Comparison of ENCODE assay signal across 27 cellular contexts in the genomic region with DNA sequence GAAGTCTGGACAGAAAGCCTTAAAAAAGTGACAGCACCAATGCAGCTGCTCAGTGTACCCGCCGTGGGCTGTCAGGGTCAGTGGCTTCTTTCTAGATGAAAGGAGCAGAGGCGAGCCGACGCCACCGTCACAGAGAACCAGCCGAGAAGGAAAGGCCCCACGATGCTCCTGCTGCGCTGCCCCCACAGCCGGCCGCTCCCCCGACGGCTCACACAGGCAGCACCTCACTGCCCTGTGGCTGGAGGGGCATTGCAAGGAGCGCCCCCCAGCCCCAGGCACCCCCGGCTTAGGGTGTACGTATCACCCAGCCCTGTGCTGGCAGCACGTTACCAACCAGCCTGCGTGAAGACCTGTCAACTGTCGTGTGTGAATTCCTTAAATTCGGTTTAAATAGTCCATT.
"Had no signal": no experiment of that assay in that cellular context is flagged by ENCODE, and none has a peak within 500 bp of the region (broad histone marks: within the 10 kb centered on the region; RNA-seq: fewer than 3 reads in every experiment).

No MANE protein-coding gene starts in this region.

- ATAC-seq: activated CD4-positive, alpha-beta T cell treated with anti-CD3 and anti-CD28 coated beads for 36 hours; body of pancreas; foreskin keratinocyte; left lobe of liver; naive thymus-derived CD4-positive, alpha-beta T cell; right cardiac atrium; stimulated activated naive B cell treated with anti-CD40 and anti-IgM and Interleukin-4, amounts not matched to agents 10 μg/mL and 1 μg/mL and 100 μg/mL, for 72 hours had no signal

- H3K4me3 Mint-ChIP-seq: activated B cell treated with CpG ODN at 0.5 μM for 24 hours; activated CD4-positive, alpha-beta T cell treated with anti-CD3 and anti-CD28 coated beads for 36 hours; activated naive CD4-positive, alpha-beta T cell treated with anti-CD3 and anti-CD28 coated beads, Interleukin-2, amount 50 U/mL, for 24 hours; naive thymus-derived CD4-positive, alpha-beta T cell; stimulated activated naive B cell treated with anti-CD40 and anti-IgM and Interleukin-4, amounts not matched to agents 10 μg/mL and 1 μg/mL and 100 μg/mL, for 72 hours; T-helper 1 cell treated with Interleukin-12 subunit alpha and Interleukin-12 subunit beta and Interleukin-4 antibody, amounts not matched to agents 30 μg/mL and 1 μg/mL, for 36 hours had no signal

- DNase-seq: activated B cell treated with CpG ODN at 0.5 μM for 24 hours; activated CD4-positive, alpha-beta T cell treated with anti-CD3 and anti-CD28 coated beads for 36 hours; activated CD4-positive, alpha-beta T cell treated with anti-CD3 and anti-CD28 coated beads, Interleukin-2, amount 50 U/mL, for 4 hours; activated CD8-positive, alpha-beta memory T cell treated with anti-CD3 and anti-CD28 coated beads for 24 hours; activated CD8-positive, alpha-beta memory T cell treated with anti-CD3 and anti-CD28 coated beads, Interleukin-2, amount 50 U/mL, for 4 hours; activated T-cell treated with anti-CD3 and anti-CD28 coated beads, Interleukin-2, amount 50 U/mL, for 48 hours; anterior cingulate cortex; body of pancreas; caudate nucleus; dermis blood vessel endothelial cell; effector CD8-positive, alpha-beta T cell; erythroblast; foreskin keratinocyte; naive thymus-derived CD4-positive, alpha-beta T cell; right cardiac atrium; small intestine; stimulated activated CD4-positive, alpha-beta T cell treated with anti-CD3 and anti-CD28 coated beads, Interleukin-15, amount 100 ng/mL, for 24 hours; stimulated activated naive B cell treated with anti-CD40 and anti-IgM and Interleukin-4, amounts not matched to agents 10 μg/mL and 1 μg/mL and 100 μg/mL, for 72 hours; T1000; testis; trophoblast cell; uterus had no signal

- H3K9me3 ChIP-seq: body of pancreas, neutrophil, ovary, testis, uterus had no signal

- H3K27ac ChIP-seq: body of pancreas, foreskin keratinocyte, neutrophil, ovary, testis, uterus had no signal

- H3K27ac Mint-ChIP-seq: activated B cell treated with CpG ODN at 0.5 μM for 24 hours; activated CD4-positive, alpha-beta T cell treated with anti-CD3 and anti-CD28 coated beads for 36 hours; activated naive CD4-positive, alpha-beta T cell treated with anti-CD3 and anti-CD28 coated beads, Interleukin-2, amount 50 U/mL, for 24 hours; stimulated activated naive B cell treated with anti-CD40 and anti-IgM and Interleukin-4, amounts not matched to agents 10 μg/mL and 1 μg/mL and 100 μg/mL, for 72 hours; T-helper 1 cell treated with Interleukin-12 subunit alpha and Interleukin-12 subunit beta and Interleukin-4 antibody, amounts not matched to agents 30 μg/mL and 1 μg/mL, for 36 hours had no signal

- H3K36me3 ChIP-seq: ovary, uterus had no signal

- H3K9me3 Mint-ChIP-seq: activated B cell treated with CpG ODN at 0.5 μM for 24 hours; activated naive CD4-positive, alpha-beta T cell treated with anti-CD3 and anti-CD28 coated beads, Interleukin-2, amount 50 U/mL, for 24 hours; stimulated activated naive B cell treated with anti-CD40 and anti-IgM and Interleukin-4, amounts not matched to agents 10 μg/mL and 1 μg/mL and 100 μg/mL, for 72 hours; T-helper 1 cell treated with Interleukin-12 subunit alpha and Interleukin-12 subunit beta and Interleukin-4 antibody, amounts not matched to agents 30 μg/mL and 1 μg/mL, for 36 hours had no signal

- H3K4me1 ChIP-seq: foreskin keratinocyte, uterus had no signal

- H3K27me3 ChIP-seq: body of pancreas, foreskin keratinocyte, neutrophil, ovary, testis, uterus had no signal

- H3K4me3 ChIP-seq: body of pancreas, ovary, testis, uterus had no signal

- H3K27me3 Mint-ChIP-seq: activated B cell treated with CpG ODN at 0.5 μM for 24 hours; activated CD4-positive, alpha-beta T cell treated with anti-CD3 and anti-CD28 coated beads for 36 hours; activated naive CD4-positive, alpha-beta T cell treated with anti-CD3 and anti-CD28 coated beads, Interleukin-2, amount 50 U/mL, for 24 hours; naive thymus-derived CD4-positive, alpha-beta T cell; stimulated activated naive B cell treated with anti-CD40 and anti-IgM and Interleukin-4, amounts not matched to agents 10 μg/mL and 1 μg/mL and 100 μg/mL, for 72 hours had no signal
